ENCODE assay signal across 8 cellular contexts in genomic region chr6:35451354-35452185, GRCh38. TPM values are rescaled to one million over a fixed set of nuclear protein-coding genes. Genes with fewer than 3 reads are reported as not detected.
DNase-seq lines count a peak whose midpoint lies in the region; ATAC-seq and TF ChIP-seq lines count a peak whose summit lies in the region.

No MANE protein-coding gene starts in this region.

- H3K4me3 Mint-ChIP-seq in CD4-positive, alpha-beta T cell: peak overlapping the region; percentile 88

- POLR2A ChIA-PET in CD4-positive, alpha-beta T cell (lab: Charles Lee): interaction anchor here (0.6 to 2.9 kb wide), 13 partner anchors 17 to 1920 kb away, joined by 3 to 32 read pairs (median 5); partner anchors contain the start of genes DEF6, PPARD, RPL10A and TEAD3

- H3K79me2 ChIP-seq in KMS-11 (ENCODE audit: insufficient read depth, low read depth): peaks cover 10% of the 10 kb centered on the region; the same call in 1 of the 2 replicates

- no peaks in the 10 kb centered on the region for H3K27me3 ChIP-seq in CD4-positive, alpha-beta T cell (ENCODE audit: control insufficient read depth, insufficient read depth, low read length)
- H3K27me3 ChIP-seq in KMS-11 (ENCODE audit: insufficient read depth, low read depth) (no peaks in the 10 kb centered on the region), neuron (ENCODE audit: insufficient read depth, low read length) (peaks cover 5% of the 10 kb centered on the region)

- peak overlapping the region; percentile 77 for H3K27ac Mint-ChIP-seq in CD4-positive, alpha-beta T cell

- peak overlapping the region; percentile 64 for H3K4me2 ChIP-seq in KMS-11

- H3K4me1 Mint-ChIP-seq in CD4-positive, alpha-beta T cell (ENCODE audit: low read depth): peaks cover 43% of the 10 kb centered on the region

- peaks cover 13% of the 10 kb centered on the region for H3K36me3 Mint-ChIP-seq in CD4-positive, alpha-beta T cell (ENCODE audit: low read depth)

- DNase-seq in CD4-positive, alpha-beta T cell: no peak
- DNase-seq in coronary artery (ENCODE audit: low spot score): no peak
- DNase-seq in GM13977 (ENCODE audit: low spot score): no peak
- no peak for DNase-seq in NCI-H1436 (lab: John Stamatoyannopoulos, UW)
- no peak for DNase-seq in Kasumi-1 (lab: John Stamatoyannopoulos, UW)

- H4K20me1 ChIP-seq in KMS-11 (ENCODE audit: insufficient read depth): no peaks in the 10 kb centered on the region

- H3K27me3 Mint-ChIP-seq in CD4-positive, alpha-beta T cell: no peaks in the 10 kb centered on the region

- H3K4me3 ChIP-seq in KMS-11 (IDR thresholded peaks at IDR 0.05; ENCODE audit: insufficient read depth, low read depth, low read length) (no peak overlapping the region), coronary artery (peak overlapping the region; percentile 87), neuron (ENCODE audit: low read length) (peak overlapping the region; percentile 42)

- H3K36me3 ChIP-seq in KMS-11 (ENCODE audit: insufficient read depth) (no peaks in the 10 kb centered on the region), neuron (ENCODE audit: insufficient read depth, low read length) (no peaks in the 10 kb centered on the region)

- CTCF ChIA-PET in CD4-positive, alpha-beta T cell (lab: Charles Lee): interaction anchor here (1.3 to 6.8 kb wide), 5 partner anchors 17 to 155 kb away, joined by 4 to 75 read pairs (median 27); partner anchors contain the start of genes DEF6, PPARD and RPL10A

- in situ Hi-C loops in GM13977 (cut with MboI; ENCODE audit: low pct_unique_long_range_greater_than_20kb, low sequenced_read_pairs, unreplicated experiment): loop anchor here (10.0 kb wide), 1 partner anchor 127 kb away; no protein-coding TSS in a partner anchor

- intact Hi-C loops in CD4-positive, alpha-beta T cell (cut with DNase I, micrococcal nuclease): loop anchor here (5.0 kb wide), 3 partner anchors 34 to 286 kb away; partner anchors contain the start of gene ARMC12 (in 1 of the 2)

- H3K4me1 ChIP-seq in KMS-11 (ENCODE audit: low read depth, poor library complexity, severe bottlenecking): peaks cover 39% of the 10 kb centered on the region
- peaks cover 28% of the 10 kb centered on the region for H3K4me1 ChIP-seq in neuron (ENCODE audit: insufficient read depth, low read length)

- no peaks in the 10 kb centered on the region for H3K9me3 ChIP-seq in CD4-positive, alpha-beta T cell (ENCODE audit: control insufficient read depth, low read length)
- H3K9me3 ChIP-seq in neuron (ENCODE audit: low read length): no peaks in the 10 kb centered on the region

- peak overlapping the region; percentile 94; the same call in 1 of the 2 replicates for H2AFZ ChIP-seq in KMS-11 (ENCODE audit: low read depth)
- H2AFZ ChIP-seq in neuron (ENCODE audit: low read depth, low read length): peak overlapping the region; percentile 36

- TF ChIP-seq CTCF in CD4-positive, alpha-beta T cell (IDR thresholded peaks at IDR 0.05): no peak
- TF ChIP-seq CTCF in KMS-11 (conservative IDR thresholded peaks at IDR 0.05; ENCODE audit: low read depth, low read length): no peak
- no peak for TF ChIP-seq CTCF in coronary artery (IDR thresholded peaks at IDR 0.05)
- no peak for TF ChIP-seq CTCF in GM13977 (IDR thresholded peaks at IDR 0.05; ENCODE audit: extremely low read depth, insufficient read depth, missing control alignments)

- H3K27ac ChIP-seq in CD4-positive, alpha-beta T cell (ENCODE audit: low read depth, low read length): peak overlapping the region; percentile 27
- H3K27ac ChIP-seq in KMS-11: no peak overlapping the region
- H3K27ac ChIP-seq in coronary artery: peak overlapping the region; percentile 51 to 81

- no peak for ATAC-seq in CD4-positive, alpha-beta T cell (ENCODE audit: poor library complexity)
- ATAC-seq in HG03520 (IDR thresholded peaks at IDR 0.05; ENCODE audit: unreplicated experiment): no peak

- no peaks in the 10 kb centered on the region for H3K9me3 Mint-ChIP-seq in CD4-positive, alpha-beta T cell

- H3K9ac ChIP-seq in KMS-11: no peak overlapping the region

RNA-seq across cellular contexts. Expression of gene FANCE, which starts 0.6 kb away (rescaled TPM):
- total RNA-seq in CD4-positive, alpha-beta T cell: 1 to 10 TPM; 1.6 to 1.7 TPM

RNA-seq across cellular contexts. Expression of gene RPL10A, which starts 16.6 kb away (rescaled TPM):
- total RNA-seq in CD4-positive, alpha-beta T cell: 1,000 to 10,000 TPM; 2,453 to 2,464 TPM

RNA-seq across cellular contexts. Expression of gene TEAD3, which starts 45.3 kb away (rescaled TPM):
- under 1 TPM in 1 of 2 experiments, not detected in 1; 0.11 TPM for total RNA-seq in CD4-positive, alpha-beta T cell
